Comparison of ENCODE assay signal across 17 cellular contexts in the genomic region with DNA sequence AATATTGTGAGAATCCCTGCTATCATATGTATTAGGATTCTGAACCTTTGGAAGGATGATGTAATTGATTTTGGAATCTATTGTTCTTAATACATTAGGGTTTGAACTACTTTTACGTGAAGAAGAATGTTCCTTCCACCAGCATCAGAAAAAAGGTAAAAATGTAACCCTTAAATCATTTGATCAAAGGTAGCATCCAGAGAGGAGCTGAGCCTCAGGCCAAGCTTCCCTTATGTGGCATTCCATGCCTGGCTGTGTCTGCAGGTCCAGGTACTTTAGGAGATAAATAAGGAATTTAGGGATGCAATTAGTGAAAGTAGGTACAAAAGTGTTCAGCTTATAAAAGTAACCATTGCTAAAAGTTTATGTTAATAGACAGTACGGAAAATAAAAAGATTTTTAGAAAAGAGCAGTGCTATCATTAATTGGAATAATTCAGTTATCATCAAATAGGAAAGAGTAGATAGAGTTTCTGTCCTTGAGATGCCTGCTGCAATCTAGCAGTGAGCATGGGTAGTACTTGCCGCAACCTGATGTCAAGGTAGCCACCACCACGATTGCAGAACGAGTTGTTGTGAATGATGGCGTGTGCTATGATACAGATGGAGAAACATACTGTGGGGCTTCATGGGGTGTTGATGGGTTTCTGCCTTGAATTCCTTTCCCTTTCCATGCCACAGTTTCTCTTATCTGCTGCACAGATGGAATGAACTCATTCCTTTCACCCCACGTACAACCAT.
"Had no signal": no experiment of that assay in that cellular context is flagged by ENCODE, and none has a peak within 500 bp of the region (broad histone marks: within the 10 kb centered on the region; RNA-seq: fewer than 3 reads in every experiment).

No MANE protein-coding gene starts in this region.

- H3K9me3 ChIP-seq: esophagus squamous epithelium, gastrocnemius medialis, heart right ventricle, left lung, lower lobe of right lung, mucosa of descending colon had no signal

- H3K4me3 ChIP-seq: coronary artery, dorsolateral prefrontal cortex, esophagus squamous epithelium, gastrocnemius medialis, heart right ventricle, left lung, lower lobe of right lung, mucosa of descending colon had no signal

- H3K27me3 ChIP-seq: gastrocnemius medialis, left lung had no signal

- H3K4me1 ChIP-seq: esophagus squamous epithelium, gastrocnemius medialis, left lung, lower lobe of right lung had no signal

- DNase-seq: dermis blood vessel endothelial cell; dorsolateral prefrontal cortex; effector CD4-positive, alpha-beta T cell; effector memory CD4-positive, alpha-beta T cell; esophagus squamous epithelium; foreskin fibroblast; foreskin melanocyte; gastrocnemius medialis; glutamatergic neuron; head of caudate nucleus; heart right ventricle; hippocampal formation; left lung; lower lobe of right lung; mesenchymal stem cell; mucosa of descending colon had no signal

- H3K36me3 ChIP-seq: esophagus squamous epithelium, gastrocnemius medialis, heart right ventricle, left lung, lower lobe of right lung had no signal

- H3K27ac ChIP-seq: coronary artery, dorsolateral prefrontal cortex, esophagus squamous epithelium, gastrocnemius medialis, heart right ventricle, left lung, lower lobe of right lung had no signal
